In the genomic region with DNA sequence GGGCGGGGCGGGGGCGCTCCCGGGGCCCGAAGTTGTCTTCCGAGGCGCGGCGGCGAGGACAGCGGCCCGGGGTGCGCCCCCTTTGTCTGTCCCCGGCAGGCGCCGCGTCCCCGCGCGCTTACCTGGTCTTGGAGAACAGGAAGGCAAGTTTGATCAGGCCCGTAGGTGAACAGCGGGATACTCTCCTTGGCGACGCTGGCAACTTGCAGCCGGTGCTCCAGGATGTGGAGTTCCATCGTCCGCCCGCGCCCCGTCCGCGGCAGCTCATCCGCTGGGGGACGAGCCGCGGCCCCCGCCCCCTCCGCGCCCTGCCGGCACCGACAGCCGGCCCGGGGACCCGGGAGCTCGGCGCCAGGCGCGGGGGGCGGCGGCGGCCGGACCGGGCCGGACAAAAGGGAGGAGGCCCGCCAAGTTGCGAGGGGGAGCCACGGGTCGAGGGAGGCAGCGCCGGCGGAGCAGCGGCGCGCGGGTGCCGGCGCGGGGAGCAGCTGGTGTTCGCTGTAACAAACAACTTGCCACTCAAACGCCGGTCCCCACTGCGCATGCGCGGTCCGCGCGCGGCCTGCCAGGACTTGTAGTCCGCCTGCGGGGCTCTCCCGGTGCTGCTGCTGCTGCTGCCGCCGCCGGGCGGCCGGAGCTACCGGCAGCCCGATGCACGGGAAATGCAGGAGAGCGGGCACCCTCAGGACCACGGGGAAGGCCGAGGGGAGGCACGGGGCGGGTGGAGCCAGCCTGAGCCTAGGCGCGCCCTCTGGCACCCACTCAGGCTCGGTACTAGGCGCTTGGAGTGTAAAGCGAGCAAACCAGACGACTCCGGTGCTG, we compare ENCODE assay signal across 8 cellular contexts. TPM values are rescaled to one million over a fixed set of nuclear protein-coding genes. Genes with fewer than 3 reads are reported as not detected.
DNase-seq lines count a peak whose midpoint lies in the region; ATAC-seq lines count a peak whose summit lies in the region.

No MANE protein-coding gene starts in this region.

- peak overlapping the region; percentile 72 for H3K27ac ChIP-seq in cingulate gyrus (ENCODE audit: low read depth, low read length)
- H3K27ac ChIP-seq in layer of hippocampus (ENCODE audit: low read depth, low read length), result peak overlapping the region; percentile 84

- ATAC-seq in GM19043 (IDR thresholded peaks at IDR 0.05; ENCODE audit: low read depth, unreplicated experiment) (peak; percentile 74), HG03354 (IDR thresholded peaks at IDR 0.05; ENCODE audit: poor library complexity, severe bottlenecking, unreplicated experiment) (peak; percentile 92)
- ATAC-seq in activated CD4-positive, alpha-beta T cell treated with anti-CD3 and anti-CD28 coated beads for 36 hours, result peak; percentile 93

- H3K27ac Mint-ChIP-seq in activated CD4-positive, alpha-beta T cell treated with anti-CD3 and anti-CD28 coated beads for 36 hours, result no peak overlapping the region

- intact Hi-C loops in activated CD4-positive, alpha-beta T cell treated with anti-CD3 and anti-CD28 coated beads for 36 hours (cut with DNase I, micrococcal nuclease), result loop anchor here in 1 of 2 experiments (1.0 kb wide), 2 partner anchors 124 to 140 kb away; partner anchors contain the start of gene LAMTOR4

- H3K4me3 Mint-ChIP-seq in activated CD4-positive, alpha-beta T cell treated with anti-CD3 and anti-CD28 coated beads for 36 hours, result peak overlapping the region; percentile 65

- CTCF ChIA-PET in activated CD4-positive, alpha-beta T cell treated with anti-CD3 and anti-CD28 coated beads for 36 hours (lab: Charles Lee), result interaction anchor here (1.1 kb wide), 1 partner anchor 139 kb away, joined by 7 read pairs; no protein-coding TSS in a partner anchor

- H3K27me3 Mint-ChIP-seq in activated CD4-positive, alpha-beta T cell treated with anti-CD3 and anti-CD28 coated beads for 36 hours, result no peaks in the 10 kb centered on the region

- POLR2A ChIA-PET in activated CD4-positive, alpha-beta T cell treated with anti-CD3 and anti-CD28 coated beads for 36 hours (lab: Charles Lee), result interaction anchor here (0.6 to 0.7 kb wide), 2 partner anchors 352 to 434 kb away, joined by 3 to 4 read pairs; partner anchors contain the start of gene POP7

- H3K36me3 Mint-ChIP-seq in activated CD4-positive, alpha-beta T cell treated with anti-CD3 and anti-CD28 coated beads for 36 hours (ENCODE audit: low read depth), result no peaks in the 10 kb centered on the region

- peak; percentile 97 for DNase-seq in Ammon's horn (ENCODE audit: low spot score)
- DNase-seq in NCI-H446 treated with DMSO at 0.1 percent for 48 hours (lab: John Stamatoyannopoulos, UW), result peak; percentile 77
- DNase-seq in activated CD4-positive, alpha-beta T cell treated with anti-CD3 and anti-CD28 coated beads for 36 hours, result peak; percentile 99
- peak; percentile 96 to 98 (median 97) for DNase-seq in stimulated activated CD4-positive, alpha-beta T cell treated with anti-CD3 and anti-CD28 coated beads, Interleukin-1b, Interleukin-23, amount 100 ng/mL, for 24 hours (ENCODE audit: low read depth in 4 of 4, low spot score in 1 of 4)

- H3K27me3 ChIP-seq in layer of hippocampus (ENCODE audit: control insufficient read depth, insufficient read depth, low read length), result no peaks in the 10 kb centered on the region

- no peaks in the 10 kb centered on the region for H3K9me3 Mint-ChIP-seq in activated CD4-positive, alpha-beta T cell treated with anti-CD3 and anti-CD28 coated beads for 36 hours (ENCODE audit: low read depth)

- H3K4me1 Mint-ChIP-seq in activated CD4-positive, alpha-beta T cell treated with anti-CD3 and anti-CD28 coated beads for 36 hours, result peaks cover 13% of the 10 kb centered on the region

RNA-seq across cellular contexts. Expression of gene SPDYE3, which starts 35.6 kb away (rescaled TPM):
- total RNA-seq in activated CD4-positive, alpha-beta T cell treated with anti-CD3 and anti-CD28 coated beads for 36 hours, result not detected

RNA-seq across cellular contexts. Expression of gene PVRIG, which starts 52.2 kb away (rescaled TPM):
- 10 to 100 TPM; 26.9 to 27.7 TPM for total RNA-seq in activated CD4-positive, alpha-beta T cell treated with anti-CD3 and anti-CD28 coated beads for 36 hours

Comparison
In these comparisons a context has a peak if more than half of its experiments do, and no peak if none do; other contexts are left out.
1. Peak in every context shown above with its lines: DNase-seq, ATAC-seq and H3K27ac ChIP-seq.